In genomic region chr2:152427902-152428301, GRCh38 we compare ENCODE assay signal across 1 cellular context.
TF ChIP-seq lines count a peak whose summit lies in the region.

No MANE protein-coding gene starts in this region.

TF ChIP-seq in Ishikawa, 13 proteins besides CTCF, POLR2A, EP300 and RAD21 (continued from another document):
- no peak for TF ChIP-seq REST (IDR thresholded peaks at IDR 0.05; ENCODE audit: low read depth)
